10 cellular contexts compared by ENCODE assay signal in genomic region chr9:75071530-75072122, GRCh38. TPM values are rescaled to one million over a fixed set of nuclear protein-coding genes. Genes with fewer than 3 reads are reported as not detected.
DNase-seq lines count a peak whose midpoint lies in the region; FAIRE-seq and TF ChIP-seq lines count a peak whose summit lies in the region.
"Had no signal": no experiment of that assay in that cellular context is flagged by ENCODE, and none has a peak within 500 bp of the region (broad histone marks: within the 10 kb centered on the region; RNA-seq: fewer than 3 reads in every experiment).

No MANE protein-coding gene starts in this region.

- H3K4me3 ChIP-seq in duodenal mucosa (ENCODE audit: low read depth in 1 of 2, low read length in 2 of 2): peak overlapping the region; percentile 13 to 44
- H3K4me3 ChIP-seq: BLaER1, SJSA1 had no signal

- peak overlapping the region in 1 of 2 donors; percentile 26 for H3K9ac ChIP-seq in duodenal mucosa (ENCODE audit: low read depth in 1 of 2, low read length in 2 of 2)
- H3K9ac ChIP-seq: BLaER1 had no signal

- peak overlapping the region; percentile 27; the same call in 1 of the 2 replicates for H3K27ac Mint-ChIP-seq in HFFc6

- H3K4me3 Mint-ChIP-seq in HFFc6: no peak overlapping the region

- H3K36me3 Mint-ChIP-seq in HFFc6 (ENCODE audit: low read depth): peaks cover 4% of the 10 kb centered on the region; the same call in 1 of the 2 replicates

- H3K9me3 ChIP-seq in duodenal mucosa (ENCODE audit: control insufficient read depth in 1 of 2, low read length in 2 of 2): no peaks in the 10 kb centered on the region
- H3K9me3 ChIP-seq: BLaER1, SJSA1 had no signal

- H3K4me1 Mint-ChIP-seq in HFFc6 (ENCODE audit: low read depth): peaks cover 17% of the 10 kb centered on the region; the same call in 1 of the 2 replicates

- peaks cover 10 to 17% of the 10 kb centered on the region in 2 donors for H3K36me3 ChIP-seq in duodenal mucosa (ENCODE audit: control insufficient read depth in 1 of 2, insufficient read depth in 2 of 2, low read length in 2 of 2)
- H3K36me3 ChIP-seq: SJSA1 had no signal

- H3K4me1 ChIP-seq in duodenal mucosa (ENCODE audit: control insufficient read depth in 1 of 2, insufficient read depth in 2 of 2, low read length in 2 of 2): peaks cover 0 to 4% of the 10 kb centered on the region in 2 donors
- H3K4me1 ChIP-seq: BLaER1 had no signal

- TF ChIP-seq CTCF in HFFc6 (IDR thresholded peaks at IDR 0.05): no peak

- H3K9me3 Mint-ChIP-seq in HFFc6: no peaks in the 10 kb centered on the region

- FAIRE-seq in RCC 7860 (lab: Jason Lieb, UNC): no peak

- DNase-seq in A172 (ENCODE audit: low spot score) (peak; percentile 40), HFFc6 (no peak), T-helper 9 cell (peak; percentile 30), NCI-H2107 treated with DMSO at 0.1 percent for 48 hours (lab: John Stamatoyannopoulos, UW; ENCODE audit: unreplicated experiment) (no peak), RCC 7860 (ENCODE audit: low spot score) (no peak), AML-193 (lab: John Stamatoyannopoulos, UW) (no peak)
- DNase-seq in stimulated activated CD8-positive, alpha-beta memory T cell treated with anti-CD3 and anti-CD28 coated beads, Interleukin-15, amount 100 ng/mL, for 48 hours (ENCODE audit: low read depth in 2 of 2): peak; percentile 21 to 29

- H3K27ac ChIP-seq in duodenal mucosa (ENCODE audit: low read depth, low read length): peak overlapping the region; percentile 62
- H3K27ac ChIP-seq: BLaER1, SJSA1 had no signal

- H3K27me3 ChIP-seq in duodenal mucosa (ENCODE audit: control insufficient read depth in 1 of 2, insufficient read depth in 2 of 2, low read length in 2 of 2): no peaks in the 10 kb centered on the region
- H3K27me3 ChIP-seq: BLaER1, SJSA1 had no signal

- H3K27me3 Mint-ChIP-seq in HFFc6 (ENCODE audit: insufficient read depth): no peaks in the 10 kb centered on the region

RNA-seq across cellular contexts. Expression of gene NMRK1, which starts 16.3 kb away (rescaled TPM):
- 16.0 and 21.5 TPM in 2 replicates for total RNA-seq in A172 (2014; rRNA removed; shearing (Covaris generic))
- total RNA-seq in HFFc6 (2021; fragmentation: NEBNext Ultra II Directional; extraction: Animal tissue kit (Norgen Biotek cat#: 25700)): 10 to 100 TPM; 16.7 to 23.2 (median 18.7) TPM

RNA-seq across cellular contexts. Expression of gene OSTF1, which starts 16.7 kb away (rescaled TPM):
- total RNA-seq in A172 (2014; rRNA removed; shearing (Covaris generic)): 12.1 and 12.9 TPM in 2 replicates
- total RNA-seq in HFFc6 (2021; fragmentation: NEBNext Ultra II Directional; extraction: Animal tissue kit (Norgen Biotek cat#: 25700)): 10 to 100 TPM; 57.9 to 71.6 (median 61.4) TPM

RNA-seq across cellular contexts. Expression of gene CARNMT1, which starts 43.5 kb away (rescaled TPM):
- total RNA-seq in A172 (2014; rRNA removed; shearing (Covaris generic)): 24.0 and 35.3 TPM in 2 replicates
- total RNA-seq in HFFc6 (2021; fragmentation: NEBNext Ultra II Directional; extraction: Animal tissue kit (Norgen Biotek cat#: 25700)): 10 to 100 TPM; 28.1 to 34.3 (median 30.8) TPM

Comparison
In these comparisons a context has a peak if more than half of its experiments do, and no peak if none do; other contexts are left out.
1. DNase-seq: peak in A172 (single experiment), T-helper 9 cell (single experiment) and stimulated activated CD8-positive, alpha-beta memory T cell treated with anti-CD3 and anti-CD28 coated beads, Interleukin-15, amount 100 ng/mL, for 48 hours (2 of 2); none in HFFc6 (single experiment), NCI-H2107 treated with DMSO at 0.1 percent for 48 hours (single experiment), RCC 7860 (single experiment) and AML-193 (0 of 2).